ENCODE assay signal across 23 cellular contexts in the genomic region with DNA sequence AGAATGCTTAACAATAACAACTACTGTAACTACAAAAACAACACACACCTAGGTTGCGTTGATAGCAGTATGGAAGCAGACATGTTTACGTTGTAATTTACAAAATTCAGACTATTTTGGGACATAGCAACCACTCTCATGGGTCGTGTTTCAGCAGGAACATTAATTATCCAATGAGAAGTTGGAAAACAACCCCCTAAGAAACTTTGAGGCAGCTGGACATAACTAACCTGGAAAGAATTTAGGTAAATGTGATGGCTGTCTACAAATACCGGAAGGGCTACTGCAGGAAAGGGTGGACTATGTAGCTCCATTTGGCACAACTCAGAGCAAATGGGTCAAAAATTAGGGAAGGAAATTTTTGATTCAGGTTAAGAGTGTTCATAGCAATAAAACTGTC.
"Had no signal": no experiment of that assay in that cellular context is flagged by ENCODE, and none has a peak within 500 bp of the region (broad histone marks: within the 10 kb centered on the region; RNA-seq: fewer than 3 reads in every experiment).

No MANE protein-coding gene starts in this region.

- FAIRE-seq: kidney had no signal

- H3K4me1 Mint-ChIP-seq: immature natural killer cell; naive thymus-derived CD8-positive, alpha-beta T cell; neural crest cell had no signal

- H3K9me3 ChIP-seq: colonic mucosa, gastrocnemius medialis, right atrium auricular region, thoracic aorta had no signal

- H3K4me1 ChIP-seq: colonic mucosa, gastrocnemius medialis, right atrium auricular region, sigmoid colon, stomach, transverse colon had no signal

- H3K27ac Mint-ChIP-seq: immature natural killer cell; naive thymus-derived CD8-positive, alpha-beta T cell had no signal

- H3K36me3 Mint-ChIP-seq: immature natural killer cell had no signal

- H3K27ac ChIP-seq: colonic mucosa, dorsolateral prefrontal cortex, gastrocnemius medialis, right atrium auricular region, sigmoid colon, skin epidermis, stomach, thoracic aorta, transverse colon had no signal

- H3K4me3 Mint-ChIP-seq: immature natural killer cell; naive thymus-derived CD8-positive, alpha-beta T cell; neural crest cell had no signal

- H3K27me3 ChIP-seq: colonic mucosa, dorsolateral prefrontal cortex, gastrocnemius medialis, right atrium auricular region, sigmoid colon, stomach, transverse colon had no signal

- H3K36me3 ChIP-seq: colonic mucosa, gastrocnemius medialis, right atrium auricular region, sigmoid colon, stomach, thoracic aorta, transverse colon had no signal

- H3K4me3 ChIP-seq: colonic mucosa, dorsolateral prefrontal cortex, gastrocnemius medialis, mucosa of descending colon, right atrium auricular region, sigmoid colon, skin epidermis, stomach, thoracic aorta, transverse colon had no signal

- ATAC-seq: esophagus mucosa; gastrocnemius medialis; left cardiac atrium; mucosa of descending colon; naive thymus-derived CD8-positive, alpha-beta T cell had no signal

- DNase-seq: cerebellar nuclear complex; colonic mucosa; dorsolateral prefrontal cortex; effector CD8-positive, alpha-beta T cell; gastrocnemius medialis; glutamatergic neuron; immature natural killer cell; kidney; left cardiac atrium; mucosa of descending colon; naive thymus-derived CD8-positive, alpha-beta T cell; posterior cingulate gyrus; sigmoid colon; stimulated activated CD4-positive, alpha-beta T cell treated with anti-CD3 and anti-CD28 coated beads, Interleukin-12 subunit alpha, Interleukin-12 subunit beta, amount 100 ng/mL, for 4 hours; stimulated activated naive CD4-positive, alpha-beta T cell; stomach; substantia nigra; transverse colon had no signal
